Comparison of ENCODE assay signal across 9 cellular contexts in the genomic region with DNA sequence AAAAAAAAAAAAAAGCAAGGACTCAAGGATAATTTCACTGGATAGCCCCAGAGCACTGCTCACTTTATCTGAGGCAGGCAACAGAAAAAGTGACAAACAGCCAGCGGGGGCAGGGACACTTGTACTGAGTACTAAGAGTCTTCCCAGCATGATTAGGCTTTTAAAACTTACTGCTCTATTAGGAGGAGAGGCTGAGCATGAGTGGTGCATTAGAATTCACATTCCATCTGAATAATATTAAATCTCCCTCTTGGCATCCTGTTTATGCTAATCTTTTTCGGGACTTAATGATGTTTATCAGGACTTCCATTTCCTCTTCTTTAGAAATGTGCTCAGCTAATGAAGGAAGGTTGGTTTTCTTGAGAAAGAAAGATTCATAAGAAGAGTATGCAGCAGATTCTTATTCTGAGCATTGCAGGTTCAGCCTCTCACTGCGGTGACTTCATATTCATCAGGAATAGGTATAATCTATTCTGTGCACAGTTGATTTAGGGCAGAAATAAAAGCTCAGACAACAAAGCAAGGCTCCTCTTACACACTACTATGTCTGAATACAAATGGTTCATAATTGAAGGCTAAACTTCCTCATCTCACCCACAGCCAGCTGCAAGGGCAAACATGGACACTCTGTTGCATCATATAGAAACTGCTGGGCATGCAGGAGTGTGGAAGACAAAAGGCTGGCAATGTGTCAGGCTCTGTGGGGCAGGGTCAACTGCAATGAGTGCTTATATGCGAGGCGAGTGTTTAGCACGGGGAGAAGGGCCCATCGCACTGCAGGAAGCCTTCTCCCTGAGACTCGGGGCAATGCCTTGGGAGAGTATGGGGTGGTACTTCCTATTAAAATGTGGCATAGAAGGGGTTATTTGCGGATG.
DNase-seq lines count a peak whose midpoint lies in the region; ATAC-seq and TF ChIP-seq lines count a peak whose summit lies in the region.
"Had no signal": no experiment of that assay in that cellular context is flagged by ENCODE, and none has a peak within 500 bp of the region (broad histone marks: within the 10 kb centered on the region; RNA-seq: fewer than 3 reads in every experiment).

No MANE protein-coding gene starts in this region.

- peak; percentile 51 for ATAC-seq in SK-N-SH treated with all-trans-retinoic acid at 6 μM for 48 hours
- ATAC-seq in heart right ventricle: peak in 7 of 8 donors; percentile 16 to 53 (median 31)
- no peak for ATAC-seq in GM21447 (IDR thresholded peaks at IDR 0.05; ENCODE audit: unreplicated experiment)
- ATAC-seq in GM18498 (IDR thresholded peaks at IDR 0.05; ENCODE audit: unreplicated experiment): no peak
- no peak for ATAC-seq in HG03460 (IDR thresholded peaks at IDR 0.05; ENCODE audit: unreplicated experiment)

- intact Hi-C loops in heart right ventricle (cut with DNase I): loop anchor here in 2 of 10 donors (10.0 kb wide), 2 partner anchors 151 to 161 kb away; a partner anchor contains a TSS

- TF ChIP-seq CTCF in HL-60 (IDR thresholded peaks at IDR 0.05; ENCODE audit: insufficient read depth, low read length) (no peak), heart right ventricle (IDR thresholded peaks at IDR 0.05) (no peak)

- peak overlapping the region in 1 of 5 donors; percentile 3 for H3K9ac ChIP-seq in subcutaneous abdominal adipose tissue (ENCODE audit: low read length in 5 of 5)

- H3K27ac ChIP-seq in HL-60 (replicated peaks): peak overlapping the region; percentile 55
- peak overlapping the region; percentile 23 to 91 (median 49) for H3K27ac ChIP-seq in heart right ventricle
- peak overlapping the region; percentile 19 for H3K27ac ChIP-seq in subcutaneous abdominal adipose tissue (ENCODE audit: low read depth, low read length)

- H3K4me3 ChIP-seq in HL-60 (replicated peaks; ENCODE audit: insufficient read depth, low read length) (no peak overlapping the region), heart right ventricle (no peak overlapping the region), subcutaneous abdominal adipose tissue (ENCODE audit: low read depth in 1 of 5, low read length in 5 of 5) (no peak overlapping the region)
- H3K4me3 ChIP-seq: skin epidermis had no signal

- H3K36me3 ChIP-seq in heart right ventricle: peaks cover 0 to 88% (median 29%) of the 10 kb centered on the region in 9 donors
- H3K36me3 ChIP-seq in subcutaneous abdominal adipose tissue (ENCODE audit: control insufficient read depth in 5 of 5, insufficient read depth in 5 of 5, low read length in 5 of 5): peaks cover 12 to 60% (median 44%) of the 10 kb centered on the region in 5 donors

- H3K9me3 ChIP-seq in heart right ventricle (no peaks in the 10 kb centered on the region), subcutaneous abdominal adipose tissue (ENCODE audit: control insufficient read depth in 5 of 5, low read length in 5 of 5) (no peaks in the 10 kb centered on the region)

- DNase-seq in HL-60 (ENCODE audit: low read depth in 1 of 2, low spot score in 1 of 2) (peak; percentile 41 to 81), heart right ventricle (peak in 1 of 2 donors; percentile 31), cerebellar nuclear complex (lab: John Stamatoyannopoulos, UW) (no peak)

- H3K27me3 ChIP-seq in HL-60 (ENCODE audit: insufficient read depth, poor library complexity, severe bottlenecking) (no peaks in the 10 kb centered on the region), heart right ventricle (no peaks in the 10 kb centered on the region), subcutaneous abdominal adipose tissue (ENCODE audit: control insufficient read depth in 5 of 5, insufficient read depth in 4 of 5, low read length in 5 of 5) (no peaks in the 10 kb centered on the region)

- H3K4me1 ChIP-seq in heart right ventricle (peaks cover 10 to 64% (median 59%) of the 10 kb centered on the region in 9 donors), subcutaneous abdominal adipose tissue (ENCODE audit: control insufficient read depth in 5 of 5, insufficient read depth in 5 of 5, low read length in 5 of 5) (peaks cover 0 to 52% (median 40%) of the 10 kb centered on the region in 5 donors)

- WGBS in heart right ventricle, 2 donors: 61 to 72% methylated on average over 9 of the region's 9 CpGs

TF ChIP-seq in SK-N-SH treated with all-trans-retinoic acid at 6 μM for 48 hours, 23 proteins besides CTCF, POLR2A, EP300 and RAD21:
- TF ChIP-seq RARB (CRISPR knock-in tag; IDR thresholded peaks at IDR 0.05) (no peak), ZNF8 (CRISPR knock-in tag; IDR thresholded peaks at IDR 0.05) (no peak), ISL1 (CRISPR knock-in tag; IDR thresholded peaks at IDR 0.05) (peak; percentile 87)

Comparison
In these comparisons a context has a peak if more than half of its experiments do, and no peak if none do; other contexts are left out.
1. DNase-seq: peak in HL-60 (2 of 2); none in cerebellar nuclear complex (0 of 2).
2. ATAC-seq: peak in SK-N-SH treated with all-trans-retinoic acid at 6 μM for 48 hours (single experiment) and heart right ventricle (7 of 8); none in GM21447 (single experiment), GM18498 (single experiment) and HG03460 (single experiment).
3. Peak in every context shown above with its lines, with median percentiles within 50 percentile points of each other: H3K27ac ChIP-seq.